Comparison of ENCODE assay signal across 26 cellular contexts in the genomic region with DNA sequence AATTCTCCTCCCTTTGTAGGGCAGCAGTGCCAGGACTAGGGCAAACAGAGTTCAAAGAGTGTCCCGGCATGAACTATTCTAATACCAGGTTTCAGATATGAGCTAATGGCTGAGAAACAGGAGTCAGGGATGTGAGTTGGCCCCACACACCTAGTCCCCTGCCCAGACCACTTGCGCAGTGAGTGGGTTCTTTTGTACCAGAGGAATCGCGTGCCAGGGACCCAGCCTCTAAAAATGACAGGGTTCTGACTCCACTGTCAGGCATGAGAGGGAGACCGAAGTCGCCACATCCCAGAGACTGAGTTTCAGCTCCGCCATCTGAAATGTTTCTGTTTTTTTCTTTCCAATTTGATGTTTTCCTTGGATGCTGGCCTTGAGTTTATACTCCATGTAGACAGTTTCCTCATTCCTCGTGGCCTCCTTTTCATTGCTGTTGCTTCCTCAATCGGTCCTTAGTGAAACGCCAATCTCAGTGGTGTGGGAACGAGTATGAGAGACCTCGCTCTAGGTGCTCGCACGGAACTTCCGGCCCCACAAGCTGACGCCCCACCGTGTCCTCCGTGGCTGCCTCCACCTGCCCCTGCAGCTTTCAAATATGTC. TPM values are rescaled to one million over a fixed set of nuclear protein-coding genes. Genes with fewer than 3 reads are reported as not detected.
DNase-seq lines count a peak whose midpoint lies in the region; ATAC-seq, FAIRE-seq and TF ChIP-seq lines count a peak whose summit lies in the region.
"Had no signal": no experiment of that assay in that cellular context is flagged by ENCODE, and none has a peak within 500 bp of the region (broad histone marks: within the 10 kb centered on the region; RNA-seq: fewer than 3 reads in every experiment).

No MANE protein-coding gene starts in this region.

- ATAC-seq in left lobe of liver, result peak; percentile 26
- ATAC-seq: body of pancreas; stimulated activated effector memory CD8-positive, alpha-beta T cell treated with anti-CD3 and anti-CD28 coated beads, Interleukin-12 subunit alpha, Interleukin-12 subunit beta, amount 100 ng/mL, for 72 hours had no signal

- H3K9me3 ChIP-seq in MG63 (no peaks in the 10 kb centered on the region), endothelial cell of umbilical vein (replicated peaks; ENCODE audit: control insufficient read depth, insufficient read depth, low read length) (no peaks in the 10 kb centered on the region)
- H3K9me3 ChIP-seq: body of pancreas, colonic mucosa, neutrophil, spleen, uterus had no signal

- H3K4me1 Mint-ChIP-seq in immature natural killer cell (no peaks in the 10 kb centered on the region), nephron progenitor cell (peaks cover 42% of the 10 kb centered on the region)
- H3K4me1 Mint-ChIP-seq: activated naive CD8-positive, alpha-beta T cell treated with anti-CD3 and anti-CD28 coated beads for 36 hours; B cell; stimulated activated effector memory CD8-positive, alpha-beta T cell treated with anti-CD3 and anti-CD28 coated beads, Interleukin-12 subunit alpha, Interleukin-12 subunit beta, amount 100 ng/mL, for 72 hours had no signal

- no peaks in the 10 kb centered on the region for H4K20me1 ChIP-seq in endothelial cell of umbilical vein (replicated peaks; ENCODE audit: control insufficient read depth, extremely low read depth, insufficient read depth, low read length)

- H3K79me2 ChIP-seq in endothelial cell of umbilical vein (ENCODE audit: control insufficient read depth, insufficient read depth, low read length), result no peaks in the 10 kb centered on the region

- H3K4me3 ChIP-seq in MG63 (no peak overlapping the region), endothelial cell of umbilical vein (replicated peaks in 1 of 3; ENCODE audit: insufficient read depth in 1 of 3, low read depth in 1 of 3, low read length in 3 of 3) (no peak overlapping the region)
- H3K4me3 ChIP-seq: body of pancreas, colonic mucosa, spleen, uterus had no signal

- FAIRE-seq in endothelial cell of umbilical vein (lab: Jason Lieb, UNC), result no peak

- no TSS peak for BruUV-seq in endothelial cell of umbilical vein (replicated peaks; lab: Mats Ljungman, UMichigan)

- H2AFZ ChIP-seq in endothelial cell of umbilical vein (ENCODE audit: low read depth, low read length), result no peak overlapping the region

- TF ChIP-seq POLR2A in endothelial cell of umbilical vein (IDR thresholded peaks at IDR 0.05; ENCODE audit: low read depth, low read length), result no peak

- no peak overlapping the region for H3K9ac ChIP-seq in endothelial cell of umbilical vein (replicated peaks; ENCODE audit: extremely low read depth, insufficient read depth, low read length)

- H3K27ac Mint-ChIP-seq in immature natural killer cell (no peak overlapping the region), nephron progenitor cell (no peak overlapping the region)
- H3K27ac Mint-ChIP-seq: activated naive CD8-positive, alpha-beta T cell treated with anti-CD3 and anti-CD28 coated beads for 36 hours; activated T-helper 2 cell treated with anti-CD3 and anti-CD28 coated beads, Interferon-gamma antibody, Interleukin-2, Interleukin-4, amounts not matched to agents 10 μg/mL and 5 μg/mL and 100 μg/mL, durations not matched to agents 14 hours and 24 hours and 36 hours; B cell; memory B cell; stimulated activated effector memory CD8-positive, alpha-beta T cell treated with anti-CD3 and anti-CD28 coated beads, Interleukin-12 subunit alpha, Interleukin-12 subunit beta, amount 100 ng/mL, for 72 hours had no signal

- TF ChIP-seq CTCF in C4-2B (conservative IDR thresholded peaks at IDR 0.05) (no peak), endothelial cell of umbilical vein (IDR thresholded peaks at IDR 0.05; ENCODE audit: extremely low read depth in 1 of 2, insufficient read depth in 1 of 2, low read depth in 1 of 2, low read length in 2 of 2) (no peak), nephron progenitor cell (IDR thresholded peaks at IDR 0.05) (no peak)

- dilution Hi-C loops in endothelial cell of umbilical vein (cut with MboI; ENCODE audit: extremely low pct_ligation_motif_present, low sequenced_read_pairs), result loop anchor here (25.0 kb wide), 1 partner anchor 451 kb away; no protein-coding TSS in a partner anchor

- H3K27me3 Mint-ChIP-seq in immature natural killer cell (ENCODE audit: low read depth in 3 of 3), result peaks cover 0 to 3% (median 2%) of the 10 kb centered on the region in 3 donors
- peaks cover 16% of the 10 kb centered on the region for H3K27me3 Mint-ChIP-seq in nephron progenitor cell (ENCODE audit: low read depth, poor library complexity)
- H3K27me3 Mint-ChIP-seq: activated naive CD8-positive, alpha-beta T cell treated with anti-CD3 and anti-CD28 coated beads for 36 hours; B cell; memory B cell had no signal

- H3K27ac ChIP-seq in C4-2B (peak overlapping the region; percentile 3; the same call in 1 of the 2 replicates), endothelial cell of umbilical vein (ENCODE audit: insufficient read depth, low read depth, low read length) (no peak overlapping the region)
- H3K27ac ChIP-seq: body of pancreas, colonic mucosa, neutrophil, spleen, uterus had no signal

- intact Hi-C loops in endothelial cell of umbilical vein (cut with micrococcal nuclease), result no loop called here

- POLR2A ChIA-PET in endothelial cell of umbilical vein (lab: Charles Lee), result interaction anchor here (0.7 kb wide), 1 partner anchor 373 kb away, joined by 3 read pairs; no protein-coding TSS in a partner anchor

- H3K36me3 ChIP-seq in MG63, result peaks cover 86% of the 10 kb centered on the region
- H3K36me3 ChIP-seq in endothelial cell of umbilical vein (ENCODE audit: control insufficient read depth in 2 of 2, extremely low read depth in 1 of 2, insufficient read depth in 2 of 2, low read length in 2 of 2), result no peaks in the 10 kb centered on the region
- H3K36me3 ChIP-seq: colonic mucosa, neutrophil, uterus had no signal

- H3K36me3 Mint-ChIP-seq in immature natural killer cell, result peaks cover 12 to 20% (median 14%) of the 10 kb centered on the region in 3 donors
- H3K36me3 Mint-ChIP-seq in nephron progenitor cell (ENCODE audit: low read depth), result peaks cover 16% of the 10 kb centered on the region
- H3K36me3 Mint-ChIP-seq: activated naive CD8-positive, alpha-beta T cell treated with anti-CD3 and anti-CD28 coated beads for 36 hours; stimulated activated effector memory CD8-positive, alpha-beta T cell treated with anti-CD3 and anti-CD28 coated beads, Interleukin-12 subunit alpha, Interleukin-12 subunit beta, amount 100 ng/mL, for 72 hours had no signal

- no peaks in the 10 kb centered on the region for H3K4me1 ChIP-seq in endothelial cell of umbilical vein (ENCODE audit: control insufficient read depth, extremely low read depth, insufficient read depth, low read length)
- H3K4me1 ChIP-seq: body of pancreas, colonic mucosa, spleen, uterus had no signal

- H3K9me1 ChIP-seq in endothelial cell of umbilical vein (replicated peaks; ENCODE audit: control insufficient read depth, extremely low read depth, insufficient read depth, low read length), result no peaks in the 10 kb centered on the region

- H3K27me3 ChIP-seq in MG63 (no peaks in the 10 kb centered on the region), endothelial cell of umbilical vein (ENCODE audit: control insufficient read depth in 2 of 2, insufficient read depth in 2 of 2, low read length in 2 of 2) (peaks cover 22 to 24% of the 10 kb centered on the region in 2 experiments)
- H3K27me3 ChIP-seq: body of pancreas, colonic mucosa, spleen, uterus had no signal

- CTCF ChIA-PET in endothelial cell of umbilical vein (lab: Charles Lee), result interaction anchor here (1.0 to 1.2 kb wide), 5 partner anchors 10 to 44 kb away, joined by 3 to 4 read pairs (median 3); no protein-coding TSS in a partner anchor

- peak; percentile 86 for DNase-seq in MG63
- DNase-seq in endothelial cell of umbilical vein (ENCODE audit: low read depth, low spot score), result peak; percentile 25
- no peak for DNase-seq in left lobe of liver (ENCODE audit: low spot score)
- DNase-seq in immature natural killer cell, result no peak
- DNase-seq in nephron progenitor cell, result no peak
- no peak for DNase-seq in HCEC 1CT
- no peak for DNase-seq in activated CD4-positive, CD25-positive, alpha-beta regulatory T cell (lab: John Stamatoyannopoulos, UW)
- DNase-seq: activated CD4-positive, alpha-beta T cell treated with anti-CD3 and anti-CD28 coated beads, Interleukin-2, amount 50 U/mL, for 48 hours; activated naive CD8-positive, alpha-beta T cell treated with anti-CD3 and anti-CD28 coated beads for 36 hours; colonic mucosa; Kasumi-1; kidney glomerular epithelial cell; NCI-H1092; NCI-H1930; NCI-H226; NCI-H748 treated with DMSO at 0.1 percent for 48 hours; spleen; stimulated activated CD4-positive, alpha-beta T cell treated with anti-CD3 and anti-CD28 coated beads, Interleukin-2, amount 100 ng/mL, for 48 hours; uterus had no signal

- peaks cover 0 to 1% (median 0%) of the 10 kb centered on the region in 6 donors for H3K9me3 Mint-ChIP-seq in immature natural killer cell
- peaks cover 9% of the 10 kb centered on the region for H3K9me3 Mint-ChIP-seq in nephron progenitor cell
- H3K9me3 Mint-ChIP-seq: activated naive CD8-positive, alpha-beta T cell treated with anti-CD3 and anti-CD28 coated beads for 36 hours; activated T-helper 2 cell treated with anti-CD3 and anti-CD28 coated beads, Interferon-gamma antibody, Interleukin-2, Interleukin-4, amounts not matched to agents 10 μg/mL and 5 μg/mL and 100 μg/mL, durations not matched to agents 14 hours and 24 hours and 36 hours; memory B cell; stimulated activated effector memory CD8-positive, alpha-beta T cell treated with anti-CD3 and anti-CD28 coated beads, Interleukin-12 subunit alpha, Interleukin-12 subunit beta, amount 100 ng/mL, for 72 hours had no signal

- H3K4me3 Mint-ChIP-seq in immature natural killer cell (no peak overlapping the region), nephron progenitor cell (no peak overlapping the region)
- H3K4me3 Mint-ChIP-seq: activated naive CD8-positive, alpha-beta T cell treated with anti-CD3 and anti-CD28 coated beads for 36 hours; B cell; memory B cell; stimulated activated effector memory CD8-positive, alpha-beta T cell treated with anti-CD3 and anti-CD28 coated beads, Interleukin-12 subunit alpha, Interleukin-12 subunit beta, amount 100 ng/mL, for 72 hours had no signal

- no peak overlapping the region for H3K4me2 ChIP-seq in endothelial cell of umbilical vein (ENCODE audit: insufficient read depth, low read length)

RNA-seq across cellular contexts. Expression of gene FBXL14, which starts 31.5 kb away (rescaled TPM):
- 9.1 and 11.9 TPM in 2 replicates for total RNA-seq in MG63 (2014; rRNA removed; shearing (Covaris generic); ENCODE audit: low replicate concordance)
- total RNA-seq in endothelial cell of umbilical vein (10.2 and 11.3 TPM in 2 replicates), left lobe of liver (7.3 TPM)
- polyA plus RNA-seq in endothelial cell of umbilical vein (15.7 and 16.8 TPM in 2 replicates), immature natural killer cell (10 to 100 TPM in 2 of 3 donors, 1 to 10 TPM in 1; 9.4 to 15.1 (median 11.1) TPM)
- polyA plus RNA-seq in endothelial cell of umbilical vein (2011; cell fraction: cytosol; rRNA removed), result 8.2 and 10.6 TPM in 2 replicates
- polyA plus RNA-seq in endothelial cell of umbilical vein (2011; cell fraction: nucleus; rRNA removed), result 3.0 and 4.9 TPM in 2 replicates
- polyA plus RNA-seq in endothelial cell of umbilical vein (2012), result 4.8 and 4.9 TPM in 2 replicates
- polyA minus RNA-seq in endothelial cell of umbilical vein, result 12.4 and 13.3 TPM in 2 replicates
- polyA minus RNA-seq in endothelial cell of umbilical vein (2011; cell fraction: cytosol; rRNA and poly(A)+ RNA removed), result 12.1 TPM
- 4.7 and 5.1 TPM in 2 replicates for polyA minus RNA-seq in endothelial cell of umbilical vein (2011; cell fraction: nucleus; rRNA and poly(A)+ RNA removed)

Comparison
In these comparisons a context has a peak if more than half of its experiments do, and no peak if none do; other contexts are left out.
1. DNase-seq: peak in MG63 (single experiment) and endothelial cell of umbilical vein (single experiment); none in left lobe of liver (single experiment), immature natural killer cell (0 of 3), nephron progenitor cell (single experiment), HCEC 1CT (single experiment) and activated CD4-positive, CD25-positive, alpha-beta regulatory T cell (0 of 4).